ENCODE assay signal across 2 cellular contexts in the genomic region with DNA sequence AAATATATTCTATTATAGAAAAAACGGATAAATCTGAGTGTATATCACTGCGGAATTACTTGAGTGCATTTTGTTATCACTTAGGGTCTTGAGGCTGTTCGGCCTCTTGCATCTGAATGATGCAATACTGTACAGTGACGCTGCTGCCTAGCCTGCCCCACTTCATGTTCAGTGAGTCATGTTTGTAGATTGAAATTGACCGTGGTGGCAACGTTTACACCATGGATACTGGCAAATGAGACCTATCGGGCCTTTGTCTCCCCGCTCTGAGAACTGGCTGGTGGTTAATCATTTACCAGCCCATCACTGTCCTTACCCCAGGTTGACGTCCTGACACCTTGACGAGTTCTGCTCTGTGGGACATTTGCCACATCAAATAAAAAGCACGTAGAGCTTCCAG.
TF ChIP-seq lines count a peak whose summit lies in the region.

No MANE protein-coding gene starts in this region.

TF ChIP-seq in HepG2, 621 proteins besides CTCF, POLR2A, EP300 and RAD21:
- TF ChIP-seq CEBPB (IDR thresholded peaks at IDR 0.05; ENCODE audit: borderline replicate concordance, low read depth, low read length) (peak; percentile 90), CEBPG (CRISPR knock-in tag; IDR thresholded peaks at IDR 0.05) (peak; percentile 47), FOSL2 (CRISPR knock-in tag; IDR thresholded peaks at IDR 0.05) (peak; percentile 87), HNF1A (IDR thresholded peaks at IDR 0.05; ENCODE audit: low read depth) (peak; percentile 39; the same call in 1 of the 2 replicates), HNF1A (CRISPR knock-in tag; IDR thresholded peaks at IDR 0.05; ENCODE audit: borderline replicate concordance) (no peak), ZBTB21 (CRISPR knock-in tag; IDR thresholded peaks at IDR 0.05) (peak; percentile 50; the same call in 1 of the 2 replicates), RFXANK (CRISPR knock-in tag; IDR thresholded peaks at IDR 0.05) (no peak), ATF4 (CRISPR knock-in tag; IDR thresholded peaks at IDR 0.05) (peak in 1 of 2 experiments; percentile 78; a peak in 2 of 4 replicates)
- TF ChIP-seq, protein P1, sequence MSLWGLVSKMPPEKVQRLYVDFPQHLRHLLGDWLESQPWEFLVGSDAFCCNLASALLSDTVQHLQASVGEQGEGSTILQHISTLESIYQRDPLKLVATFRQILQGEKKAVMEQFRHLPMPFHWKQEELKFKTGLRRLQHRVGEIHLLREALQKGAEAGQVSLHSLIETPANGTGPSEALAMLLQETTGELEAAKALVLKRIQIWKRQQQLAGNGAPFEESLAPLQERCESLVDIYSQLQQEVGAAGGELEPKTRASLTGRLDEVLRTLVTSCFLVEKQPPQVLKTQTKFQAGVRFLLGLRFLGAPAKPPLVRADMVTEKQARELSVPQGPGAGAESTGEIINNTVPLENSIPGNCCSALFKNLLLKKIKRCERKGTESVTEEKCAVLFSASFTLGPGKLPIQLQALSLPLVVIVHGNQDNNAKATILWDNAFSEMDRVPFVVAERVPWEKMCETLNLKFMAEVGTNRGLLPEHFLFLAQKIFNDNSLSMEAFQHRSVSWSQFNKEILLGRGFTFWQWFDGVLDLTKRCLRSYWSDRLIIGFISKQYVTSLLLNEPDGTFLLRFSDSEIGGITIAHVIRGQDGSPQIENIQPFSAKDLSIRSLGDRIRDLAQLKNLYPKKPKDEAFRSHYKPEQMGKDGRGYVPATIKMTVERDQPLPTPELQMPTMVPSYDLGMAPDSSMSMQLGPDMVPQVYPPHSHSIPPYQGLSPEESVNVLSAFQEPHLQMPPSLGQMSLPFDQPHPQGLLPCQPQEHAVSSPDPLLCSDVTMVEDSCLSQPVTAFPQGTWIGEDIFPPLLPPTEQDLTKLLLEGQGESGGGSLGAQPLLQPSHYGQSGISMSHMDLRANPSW (CRISPR knock-in tag; IDR thresholded peaks at IDR 0.05; ENCODE audit: borderline replicate concordance): no peak

TF ChIP-seq in K562, 482 proteins besides CTCF, POLR2A, EP300 and RAD21:
- TF ChIP-seq KLF10 (CRISPR knock-in tag; IDR thresholded peaks at IDR 0.05) (no peak), TAF15 (IDR thresholded peaks at IDR 0.05; ENCODE audit: low read depth, low read length) (no peak), ARID2 (IDR thresholded peaks at IDR 0.05) (no peak), SMARCE1 (IDR thresholded peaks at IDR 0.05) (no peak), FOS (IDR thresholded peaks at IDR 0.05; ENCODE audit: extremely low read depth, insufficient read length) (no peak), SIN3B (IDR thresholded peaks at IDR 0.05; ENCODE audit: low read depth) (no peak), ATF4 (CRISPR knock-in tag; IDR thresholded peaks at IDR 0.05) (0 out of 2 replicates have a peak, but pooled peaks have one; percentile 43), TSHZ1 (CRISPR knock-in tag; IDR thresholded peaks at IDR 0.05) (no peak), MEF2A (IDR thresholded peaks at IDR 0.05; ENCODE audit: control insufficient read depth, low read depth, low read length) (no peak), PTRF (tag; IDR thresholded peaks at IDR 0.05) (no peak), CC2D1A (IDR thresholded peaks at IDR 0.05) (no peak), ATF3 (IDR thresholded peaks at IDR 0.05) (peak; percentile 57; the same call in 1 of the 2 replicates), ATF3 (CRISPR knock-in tag; conservative IDR thresholded peaks at IDR 0.05) (no peak), HDAC2 (IDR thresholded peaks at IDR 0.05) (no peak), CEBPG (CRISPR knock-in tag; IDR thresholded peaks at IDR 0.05) (peak; percentile 52; the same call in 1 of the 2 replicates), CEBPG (tag; conservative IDR thresholded peaks at IDR 0.05 in 1 of 2, IDR thresholded peaks at IDR 0.05 in 1 of 2) (peak; percentile 74 to 79), GABPA (tag; conservative IDR thresholded peaks at IDR 0.05; ENCODE audit: low read depth) (no peak), ZNF584 (CRISPR knock-in tag; IDR thresholded peaks at IDR 0.05; ENCODE audit: low read depth) (no peak), FOXJ2 (tag; IDR thresholded peaks at IDR 0.05) (no peak), HSF4 (CRISPR knock-in tag; IDR thresholded peaks at IDR 0.05; ENCODE audit: borderline replicate concordance) (no peak), KDM1A (IDR thresholded peaks at IDR 0.05) (no peak), TBL1XR1 (IDR thresholded peaks at IDR 0.05; ENCODE audit: low read length in 2 of 2) (no peak), NR2C2 (CRISPR knock-in tag; IDR thresholded peaks at IDR 0.05) (no peak), NR2C2 (tag; IDR thresholded peaks at IDR 0.05) (no peak), ZNF644 (tag; IDR thresholded peaks at IDR 0.05; ENCODE audit: low read depth) (no peak), HLTF (IDR thresholded peaks at IDR 0.05) (no peak), CEBPB (tag; IDR thresholded peaks at IDR 0.05) (0 out of 2 replicates have a peak, but pooled peaks have one; percentile 39), NBN (IDR thresholded peaks at IDR 0.05; ENCODE audit: low read depth) (no peak), ZNF165 (CRISPR knock-in tag; IDR thresholded peaks at IDR 0.05; ENCODE audit: borderline replicate concordance) (no peak), XRCC3 (IDR thresholded peaks at IDR 0.05) (no peak), JUND (IDR thresholded peaks at IDR 0.05; ENCODE audit: borderline replicate concordance, low read depth, low read length) (no peak), JUND (tag; IDR thresholded peaks at IDR 0.05; ENCODE audit: borderline replicate concordance, low read depth, low read length) (no peak)
- TF ChIP-seq, protein P2, sequence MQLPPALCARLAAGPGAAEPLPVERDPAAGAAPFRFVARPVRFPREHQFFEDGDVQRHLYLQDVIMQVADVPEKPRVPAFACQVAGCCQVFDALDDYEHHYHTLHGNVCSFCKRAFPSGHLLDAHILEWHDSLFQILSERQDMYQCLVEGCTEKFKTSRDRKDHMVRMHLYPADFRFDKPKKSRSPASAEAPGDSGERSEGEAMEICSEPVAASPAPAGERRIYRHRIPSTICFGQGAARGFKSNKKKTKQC (CRISPR knock-in tag; IDR thresholded peaks at IDR 0.05): no peak
- TF ChIP-seq, protein P3, sequence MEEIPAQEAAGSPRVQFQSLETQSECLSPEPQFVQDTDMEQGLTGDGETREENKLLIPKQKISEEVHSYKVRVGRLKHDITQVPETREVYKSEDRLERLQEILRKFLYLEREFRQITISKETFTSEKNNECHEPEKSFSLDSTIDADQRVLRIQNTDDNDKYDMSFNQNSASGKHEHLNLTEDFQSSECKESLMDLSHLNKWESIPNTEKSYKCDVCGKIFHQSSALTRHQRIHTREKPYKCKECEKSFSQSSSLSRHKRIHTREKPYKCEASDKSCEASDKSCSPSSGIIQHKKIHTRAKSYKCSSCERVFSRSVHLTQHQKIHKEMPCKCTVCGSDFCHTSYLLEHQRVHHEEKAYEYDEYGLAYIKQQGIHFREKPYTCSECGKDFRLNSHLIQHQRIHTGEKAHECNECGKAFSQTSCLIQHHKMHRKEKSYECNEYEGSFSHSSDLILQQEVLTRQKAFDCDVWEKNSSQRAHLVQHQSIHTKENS (CRISPR knock-in tag; IDR thresholded peaks at IDR 0.05): no peak
